ENCODE assay signal across 2 cellular contexts in genomic region chr10:122863216-122863615, GRCh38.
TF ChIP-seq lines count a peak whose summit lies in the region.

No MANE protein-coding gene starts in this region.

TF ChIP-seq in A549, 52 proteins besides CTCF, POLR2A, EP300 and RAD21 (continued from another document):
- TF ChIP-seq CEBPB (IDR thresholded peaks at IDR 0.05): no peak
- TF ChIP-seq SREBF2 (IDR thresholded peaks at IDR 0.05): no peak
- no peak for TF ChIP-seq NFE2L2 (conservative IDR thresholded peaks at IDR 0.05; ENCODE audit: low read length)
- TF ChIP-seq JUN (IDR thresholded peaks at IDR 0.05): no peak
- TF ChIP-seq RCOR1 (IDR thresholded peaks at IDR 0.05; ENCODE audit: low read depth, low read length): no peak
- TF ChIP-seq HOXB5 (CRISPR knock-in tag; IDR thresholded peaks at IDR 0.05): no peak
- TF ChIP-seq TFCP2L1 (CRISPR knock-in tag; IDR thresholded peaks at IDR 0.05): no peak
- no peak for TF ChIP-seq ZSCAN20 (CRISPR knock-in tag; IDR thresholded peaks at IDR 0.05)
- no peak for TF ChIP-seq NR3C1 (IDR thresholded peaks at IDR 0.05)
- no peak for TF ChIP-seq HDAC2 (IDR thresholded peaks at IDR 0.05)
- no peak for TF ChIP-seq FOSB (CRISPR knock-in tag; IDR thresholded peaks at IDR 0.05)
- no peak for TF ChIP-seq HES2 (IDR thresholded peaks at IDR 0.05)
- no peak for TF ChIP-seq EHMT2 (IDR thresholded peaks at IDR 0.05; ENCODE audit: low read depth)
- TF ChIP-seq EHF (CRISPR knock-in tag; IDR thresholded peaks at IDR 0.05): no peak
- TF ChIP-seq HOXA7 (CRISPR knock-in tag; IDR thresholded peaks at IDR 0.05): no peak
- TF ChIP-seq HEYL (CRISPR knock-in tag; IDR thresholded peaks at IDR 0.05): no peak
- no peak for TF ChIP-seq KDM5A (IDR thresholded peaks at IDR 0.05)

TF ChIP-seq in WTC11, 78 proteins besides CTCF, POLR2A, EP300 and RAD21 (continued from another document):
- no peak for TF ChIP-seq MXD4 (CRISPR knock-in tag; IDR thresholded peaks at IDR 0.05; ENCODE audit: borderline replicate concordance)
- no peak for TF ChIP-seq OVOL2 (CRISPR knock-in tag; IDR thresholded peaks at IDR 0.05; ENCODE audit: borderline replicate concordance)
- TF ChIP-seq ZNF416 (CRISPR knock-in tag; IDR thresholded peaks at IDR 0.05): no peak
- no peak for TF ChIP-seq NR1H2 (CRISPR knock-in tag; IDR thresholded peaks at IDR 0.05)
